ENCODE assay signal across 9 cellular contexts in the genomic region with DNA sequence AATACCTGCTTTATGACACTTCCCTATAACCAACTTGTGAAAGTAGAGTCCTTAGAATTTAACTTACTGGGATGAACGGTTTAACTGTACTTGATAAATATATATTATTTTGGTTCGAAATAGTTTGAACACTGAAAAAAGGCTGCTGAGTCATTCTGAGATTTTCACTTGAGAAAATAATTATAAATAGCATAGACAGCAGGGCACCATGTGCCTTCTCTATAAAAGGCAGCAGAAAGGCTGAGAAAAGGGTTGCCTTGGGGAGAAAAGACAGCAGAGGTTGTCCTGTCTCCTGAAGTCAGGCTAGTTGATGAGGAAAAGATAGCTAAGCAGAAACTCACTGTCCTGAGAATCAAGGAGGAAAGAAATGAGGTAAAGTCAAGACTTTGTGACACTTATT.
DNase-seq lines count a peak whose midpoint lies in the region; ATAC-seq and TF ChIP-seq lines count a peak whose summit lies in the region.
"Had no signal": no experiment of that assay in that cellular context is flagged by ENCODE, and none has a peak within 500 bp of the region (broad histone marks: within the 10 kb centered on the region; RNA-seq: fewer than 3 reads in every experiment).

No MANE protein-coding gene starts in this region.

- H3K4me1 Mint-ChIP-seq in HFFc6 (ENCODE audit: low read depth): no peaks in the 10 kb centered on the region
- peaks cover 0 to 3% (median 0%) of the 10 kb centered on the region in 7 donors for H3K4me1 Mint-ChIP-seq in naive thymus-derived CD4-positive, alpha-beta T cell

- no peak overlapping the region for H3K4me3 ChIP-seq in adipocyte (ENCODE audit: low read length)
- no peak overlapping the region for H3K4me3 ChIP-seq in naive thymus-derived CD4-positive, alpha-beta T cell (ENCODE audit: low read length)

- H3K36me3 ChIP-seq in adipocyte (ENCODE audit: control insufficient read depth, insufficient read depth, low read length, severe bottlenecking): no peaks in the 10 kb centered on the region
- H3K36me3 ChIP-seq in naive thymus-derived CD4-positive, alpha-beta T cell (ENCODE audit: control insufficient read depth in 2 of 3, insufficient read depth in 3 of 3, low read length in 3 of 3): no peaks in the 10 kb centered on the region

- H3K9me3 Mint-ChIP-seq in HFFc6: peaks cover 20% of the 10 kb centered on the region
- peaks cover 0 to 5% (median 0%) of the 10 kb centered on the region in 11 donors for H3K9me3 Mint-ChIP-seq in naive thymus-derived CD4-positive, alpha-beta T cell

- POLR2A ChIA-PET in naive thymus-derived CD4-positive, alpha-beta T cell (lab: Charles Lee): no interaction called here

- peaks cover 12% of the 10 kb centered on the region for H3K4me1 ChIP-seq in adipocyte (ENCODE audit: control insufficient read depth, insufficient read depth, low read length)
- no peaks in the 10 kb centered on the region for H3K4me1 ChIP-seq in naive thymus-derived CD4-positive, alpha-beta T cell (ENCODE audit: control insufficient read depth in 2 of 2, insufficient read depth in 2 of 2, low read length in 2 of 2)

- ATAC-seq in GM19395 (IDR thresholded peaks at IDR 0.05; ENCODE audit: unreplicated experiment): peak; percentile 88
- peak; percentile 88 for ATAC-seq in HG02970 (IDR thresholded peaks at IDR 0.05; ENCODE audit: low FRiP score, unreplicated experiment)
- no peak for ATAC-seq in naive thymus-derived CD4-positive, alpha-beta T cell

- H3K9me3 ChIP-seq in adipocyte (ENCODE audit: control insufficient read depth, low read length): no peaks in the 10 kb centered on the region
- H3K9me3 ChIP-seq in naive thymus-derived CD4-positive, alpha-beta T cell (ENCODE audit: control insufficient read depth in 2 of 3, low read length in 3 of 3): no peaks in the 10 kb centered on the region

- no peak overlapping the region for H3K27ac Mint-ChIP-seq in HFFc6
- no peak overlapping the region for H3K27ac Mint-ChIP-seq in naive thymus-derived CD4-positive, alpha-beta T cell

- no peaks in the 10 kb centered on the region for H3K27me3 Mint-ChIP-seq in HFFc6 (ENCODE audit: insufficient read depth)
- H3K27me3 Mint-ChIP-seq in naive thymus-derived CD4-positive, alpha-beta T cell: peaks cover 0 to 7% (median 2%) of the 10 kb centered on the region in 5 donors

- no peak overlapping the region for H3K9ac ChIP-seq in adipocyte (ENCODE audit: low read length)

- no peaks in the 10 kb centered on the region for H3K27me3 ChIP-seq in adipocyte (replicated peaks; ENCODE audit: control insufficient read depth, insufficient read depth, low read length)
- no peaks in the 10 kb centered on the region for H3K27me3 ChIP-seq in naive thymus-derived CD4-positive, alpha-beta T cell (ENCODE audit: control insufficient read depth in 2 of 2, insufficient read depth in 2 of 2, low read length in 2 of 2)

- H3K4me3 Mint-ChIP-seq in HFFc6: no peak overlapping the region
- no peak overlapping the region for H3K4me3 Mint-ChIP-seq in naive thymus-derived CD4-positive, alpha-beta T cell

- DNase-seq in adipocyte (ENCODE audit: low read depth) (peak; percentile 20), stromal cell of bone marrow (ENCODE audit: low read depth) (peak; percentile 15), HFFc6 (no peak), HPDE6-E6E7 (ENCODE audit: extremely low spot score) (no peak), posterior vena cava (ENCODE audit: low spot score) (no peak)
- no peak for DNase-seq in naive thymus-derived CD4-positive, alpha-beta T cell
- DNase-seq: NCI-H146 had no signal

- H3K36me3 Mint-ChIP-seq in HFFc6 (ENCODE audit: low read depth): no peaks in the 10 kb centered on the region
- H3K36me3 Mint-ChIP-seq in naive thymus-derived CD4-positive, alpha-beta T cell: no peaks in the 10 kb centered on the region

- intact Hi-C loops in posterior vena cava (cut with DNase I): no loop called here
- intact Hi-C loops in naive thymus-derived CD4-positive, alpha-beta T cell (cut with micrococcal nuclease): no loop called here

- TF ChIP-seq CTCF in HFFc6 (IDR thresholded peaks at IDR 0.05): no peak

- no peak overlapping the region for H3K27ac ChIP-seq in naive thymus-derived CD4-positive, alpha-beta T cell (ENCODE audit: low read depth, low read length)

- CTCF ChIA-PET in naive thymus-derived CD4-positive, alpha-beta T cell (lab: Charles Lee): no interaction called here

Comparison
In these comparisons a context has a peak if more than half of its experiments do, and no peak if none do; other contexts are left out.
1. DNase-seq: peak in adipocyte (single experiment) and stromal cell of bone marrow (single experiment); none in HFFc6 (single experiment), HPDE6-E6E7 (single experiment), posterior vena cava (single experiment) and naive thymus-derived CD4-positive, alpha-beta T cell (0 of 9).